ENCODE assay signal across 36 cellular contexts in genomic region chr19:8243146-8243545, GRCh38. TPM values are rescaled to one million over a fixed set of nuclear protein-coding genes. Genes with fewer than 3 reads are reported as not detected.
"Had no signal": no experiment of that assay in that cellular context is flagged by ENCODE, and none has a peak within 500 bp of the region (broad histone marks: within the 10 kb centered on the region; RNA-seq: fewer than 3 reads in every experiment).

No MANE protein-coding gene starts in this region.

- DNase-seq: Karpas-422, Kasumi-1, MG63, MM.1S, MV-4-11, NCI-H1048, NCI-H1092, NCI-H1092 treated with DMSO at 0.1 percent for 48 hours, NCI-H1105, NCI-H1105 treated with DMSO at 0.1 percent for 48 hours, NCI-H1417, NCI-H1417 treated with DMSO at 0.1 percent for 48 hours, NCI-H1436, NCI-H1436 treated with DMSO at 0.1 percent for 48 hours, NCI-H146, NCI-H1694, NCI-H1694 treated with DMSO at 0.1 percent for 48 hours, NCI-H187, NCI-H187 treated with DMSO at 0.1 percent for 48 hours, NCI-H1930, NCI-H2029, NCI-H2029 treated with DMSO at 0.1 percent for 48 hours, NCI-H2081, NCI-H2081 treated with DMSO at 0.1 percent for 48 hours, NCI-H2107, NCI-H2171, NCI-H2171 treated with DMSO at 0.1 percent for 48 hours, NCI-H2227 treated with DMSO at 0.1 percent for 48 hours, NCI-H226, NCI-H345, NCI-H446, NCI-H446 treated with DMSO at 0.1 percent for 48 hours, NCI-H510A, NCI-H510A treated with DMSO at 0.1 percent for 48 hours had no signal

- H3K9ac ChIP-seq: KMS-11 had no signal

- H3K4me3 ChIP-seq: MG63 had no signal

- H3K27ac ChIP-seq: KMS-11 had no signal

- H3K36me3 ChIP-seq: MG63 had no signal

- H3K27me3 ChIP-seq: MG63 had no signal

- H3K4me2 ChIP-seq: KMS-11 had no signal

RNA-seq across cellular contexts. Expression of gene CERS4, which starts 34.0 kb away (rescaled TPM):
- total RNA-seq: LHCN-M2 had no signal
